33 cellular contexts compared by ENCODE assay signal in the genomic region with DNA sequence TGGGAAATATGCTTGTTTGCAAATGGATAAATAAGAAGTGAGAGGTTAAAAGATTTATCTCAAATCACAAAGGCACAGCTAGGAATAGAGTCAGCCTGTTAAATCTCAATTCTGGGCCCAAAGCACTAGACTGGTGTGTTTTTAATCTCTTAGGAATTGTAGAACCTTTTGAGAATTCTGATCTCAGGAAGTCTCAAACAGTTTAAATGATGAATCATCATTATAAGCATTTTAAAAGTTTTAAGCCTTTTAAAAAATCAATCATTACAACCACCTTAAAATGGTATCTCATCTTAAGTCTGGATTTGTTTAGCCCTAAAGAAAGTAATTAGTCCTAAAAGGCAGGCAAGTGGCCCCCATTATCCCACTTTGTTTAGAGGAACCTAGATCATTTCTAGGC. TPM values are rescaled to one million over a fixed set of nuclear protein-coding genes. Genes with fewer than 3 reads are reported as not detected.
"Had no signal": no experiment of that assay in that cellular context is flagged by ENCODE, and none has a peak within 500 bp of the region (broad histone marks: within the 10 kb centered on the region; RNA-seq: fewer than 3 reads in every experiment).

No MANE protein-coding gene starts in this region.

- H3K27me3 ChIP-seq: neural progenitor cell, ovary, suprapubic skin, testis, tibial artery, transverse colon, upper lobe of right lung had no signal

- H3K4me3 ChIP-seq: neural progenitor cell, ovary, psoas muscle, skin epidermis, smooth muscle cell, spleen, suprapubic skin, testis, tibial artery, transverse colon, upper lobe of right lung, uterus had no signal

- H3K4me3 Mint-ChIP-seq: naive thymus-derived CD4-positive, alpha-beta T cell; nephron; neural progenitor cell; stimulated activated memory B cell treated with anti-CD40 and anti-IgM and Interleukin-4, amounts not matched to agents 10 μg/mL and 1 μg/mL and 100 μg/mL, for 72 hours; stimulated activated naive CD8-positive, alpha-beta T cell treated with anti-CD3 and anti-CD28 coated beads, Interleukin-15, amount 100 ng/mL, for 72 hours; type B pancreatic cell had no signal

- H3K4me1 Mint-ChIP-seq: naive thymus-derived CD4-positive, alpha-beta T cell; nephron; neural progenitor cell; stimulated activated memory B cell treated with anti-CD40 and anti-IgM and Interleukin-4, amounts not matched to agents 10 μg/mL and 1 μg/mL and 100 μg/mL, for 72 hours; stimulated activated naive CD8-positive, alpha-beta T cell treated with anti-CD3 and anti-CD28 coated beads, Interleukin-15, amount 100 ng/mL, for 72 hours had no signal

- H3K9ac ChIP-seq: neural progenitor cell, parathyroid adenoma had no signal

- H3K27me3 Mint-ChIP-seq: progenitor cell of endocrine pancreas; stimulated activated memory B cell treated with anti-CD40 and anti-IgM and Interleukin-4, amounts not matched to agents 10 μg/mL and 1 μg/mL and 100 μg/mL, for 72 hours; stimulated activated naive CD8-positive, alpha-beta T cell treated with anti-CD3 and anti-CD28 coated beads, Interleukin-15, amount 100 ng/mL, for 72 hours had no signal

- ATAC-seq: naive thymus-derived CD4-positive, alpha-beta T cell; psoas muscle; right cardiac atrium; sciatic nerve; stimulated activated memory B cell treated with anti-CD40 and anti-IgM and Interleukin-4, amounts not matched to agents 10 μg/mL and 1 μg/mL and 100 μg/mL, for 72 hours; stimulated activated naive CD8-positive, alpha-beta T cell treated with anti-CD3 and anti-CD28 coated beads, Interleukin-15, amount 100 ng/mL, for 72 hours; stimulated activated naive CD8-positive, alpha-beta T cell treated with anti-CD3 and anti-CD28 coated beads, Interleukin-15, Interleukin-2, amounts not matched to agents 100 U/mL and 50 U/mL, for 24 hours; upper lobe of right lung had no signal

- H3K9me3 Mint-ChIP-seq: nephron; neural progenitor cell; stimulated activated memory B cell treated with anti-CD40 and anti-IgM and Interleukin-4, amounts not matched to agents 10 μg/mL and 1 μg/mL and 100 μg/mL, for 72 hours; stimulated activated naive CD8-positive, alpha-beta T cell treated with anti-CD3 and anti-CD28 coated beads, Interleukin-15, amount 100 ng/mL, for 72 hours; type B pancreatic cell had no signal

- H3K27ac ChIP-seq: neural progenitor cell, ovary, parathyroid adenoma, psoas muscle, skin epidermis, spleen, suprapubic skin, testis, tibial artery, transverse colon, upper lobe of right lung, uterus had no signal

- H3K27ac Mint-ChIP-seq: naive thymus-derived CD4-positive, alpha-beta T cell; nephron; neural progenitor cell; progenitor cell of endocrine pancreas; stimulated activated memory B cell treated with anti-CD40 and anti-IgM and Interleukin-4, amounts not matched to agents 10 μg/mL and 1 μg/mL and 100 μg/mL, for 72 hours; stimulated activated naive CD8-positive, alpha-beta T cell treated with anti-CD3 and anti-CD28 coated beads, Interleukin-15, amount 100 ng/mL, for 72 hours; type B pancreatic cell had no signal

- DNase-seq: naive thymus-derived CD4-positive, alpha-beta T cell; occipital lobe; ovary; posterior cingulate gyrus; psoas muscle; right cardiac atrium; spleen; stimulated activated CD4-positive, alpha-beta T cell treated with anti-CD3 and anti-CD28 coated beads, Interleukin-12 subunit alpha, Interleukin-12 subunit beta, amount 100 ng/mL, for 4 hours; stimulated activated CD4-positive, alpha-beta T cell treated with anti-CD3 and anti-CD28 coated beads, Interleukin-1b, Interleukin-23, amount 100 ng/mL, for 48 hours; stimulated activated CD4-positive, alpha-beta T cell treated with anti-CD3 and anti-CD28 coated beads, Interleukin-4, amount 100 ng/mL, for 1 hour; stimulated activated CD4-positive, alpha-beta T cell treated with anti-CD3 and anti-CD28 coated beads, Interleukin-4, amount 100 ng/mL, for 4 hours; stimulated activated CD8-positive, alpha-beta memory T cell treated with anti-CD3 and anti-CD28 coated beads, Interleukin-4, amount 100 ng/mL, for 48 hours; stimulated activated naive CD4-positive, alpha-beta T cell; stimulated activated naive CD8-positive, alpha-beta T cell treated with anti-CD3 and anti-CD28 coated beads, Interleukin-15, amount 100 ng/mL, for 72 hours; stimulated activated naive CD8-positive, alpha-beta T cell treated with anti-CD3 and anti-CD28 coated beads, Interleukin-15, Interleukin-2, amounts not matched to agents 100 U/mL and 50 U/mL, for 24 hours; substantia nigra; testis; tibial artery; transverse colon; upper lobe of right lung; uterus had no signal

- H3K79me2 ChIP-seq: parathyroid adenoma had no signal

- H3K4me1 ChIP-seq: neural progenitor cell, parathyroid adenoma, psoas muscle, spleen, suprapubic skin, testis, tibial artery, transverse colon, upper lobe of right lung, uterus had no signal

- H2AFZ ChIP-seq: neural progenitor cell, parathyroid adenoma had no signal

- H3K4me2 ChIP-seq: neural progenitor cell, smooth muscle cell had no signal

- H3K36me3 Mint-ChIP-seq: naive thymus-derived CD4-positive, alpha-beta T cell; neural progenitor cell; stimulated activated memory B cell treated with anti-CD40 and anti-IgM and Interleukin-4, amounts not matched to agents 10 μg/mL and 1 μg/mL and 100 μg/mL, for 72 hours; type B pancreatic cell had no signal

- H3K9me3 ChIP-seq: ovary, psoas muscle, spleen, suprapubic skin, testis, tibial artery, transverse colon, upper lobe of right lung, uterus had no signal

- H3K36me3 ChIP-seq: neural progenitor cell, ovary, spleen, suprapubic skin, tibial artery, transverse colon, upper lobe of right lung, uterus had no signal

RNA-seq across cellular contexts. Expression of gene DGKK, which starts 17.8 kb away (rescaled TPM):
- total RNA-seq: osteoblast, psoas muscle, renal cortical epithelial cell, right cardiac atrium, sciatic nerve, smooth muscle cell, suprapubic skin had no signal
- polyA plus RNA-seq: naive thymus-derived CD4-positive, alpha-beta T cell; ovary; right cardiac atrium; smooth muscle cell had no signal
